Comparison of ENCODE assay signal across 8 cellular contexts in genomic region chrX:40468033-40468979, GRCh38.
DNase-seq lines count a peak whose midpoint lies in the region; FAIRE-seq and TF ChIP-seq lines count a peak whose summit lies in the region.

No MANE protein-coding gene starts in this region.

- peak; percentile 88 for FAIRE-seq in astrocyte (lab: Jason Lieb, UNC)
- FAIRE-seq in small intestine (lab: Jason Lieb, UNC): peak; percentile 19

- H3K4me1 Mint-ChIP-seq in astrocyte (ENCODE audit: low read depth, unreplicated experiment): peaks cover 12% of the 10 kb centered on the region

- POLR2A ChIA-PET in PC-9 (lab: Charles Lee; ENCODE audit: unreplicated experiment): no interaction called here

- CTCF ChIA-PET in PC-9 (lab: Charles Lee): no interaction called here

- WGBS in hepatocyte (ENCODE audit: low lambda C conversion rate, missing lambda C conversion rate): 54% methylated on average over 7 of the region's 7 CpGs
- WGBS in small intestine, 3 donors: 12 to 33% (median 29%) methylated on average over 7 of the region's 7 CpGs

- no peaks in the 10 kb centered on the region for H3K36me3 Mint-ChIP-seq in astrocyte (ENCODE audit: low read depth, unreplicated experiment)

- peaks cover 4% of the 10 kb centered on the region for H3K9me3 Mint-ChIP-seq in astrocyte (ENCODE audit: unreplicated experiment)

- no peaks in the 10 kb centered on the region for H3K36me3 ChIP-seq in Karpas-422 (ENCODE audit: insufficient read depth, low read length)
- H3K36me3 ChIP-seq in PC-9 (ENCODE audit: low read depth): no peaks in the 10 kb centered on the region
- no peaks in the 10 kb centered on the region for H3K36me3 ChIP-seq in astrocyte (ENCODE audit: insufficient read depth, low read length)
- no peaks in the 10 kb centered on the region for H3K36me3 ChIP-seq in hepatocyte (replicated peaks; ENCODE audit: insufficient read depth, low read depth)
- H3K36me3 ChIP-seq in small intestine (ENCODE audit: control insufficient read depth in 2 of 2, insufficient read depth in 2 of 2, low read length in 2 of 2): no peaks in the 10 kb centered on the region

- H3K79me2 ChIP-seq in Karpas-422 (ENCODE audit: low read length) (no peaks in the 10 kb centered on the region), PC-9 (ENCODE audit: low read depth) (no peaks in the 10 kb centered on the region), astrocyte (ENCODE audit: insufficient read depth, low read length) (no peaks in the 10 kb centered on the region), hepatocyte (no peaks in the 10 kb centered on the region)

- no peak overlapping the region for H3K27ac Mint-ChIP-seq in astrocyte (ENCODE audit: unreplicated experiment)

- no peak overlapping the region for H3K4me3 Mint-ChIP-seq in astrocyte (ENCODE audit: unreplicated experiment)

- no TSS peak for BruUV-seq in PC-9 (replicated peaks; lab: Mats Ljungman, UMichigan)

- H3K27ac ChIP-seq in Karpas-422 (ENCODE audit: low read length): no peak overlapping the region
- no peak overlapping the region for H3K27ac ChIP-seq in PC-9
- no peak overlapping the region for H3K27ac ChIP-seq in astrocyte (ENCODE audit: low read depth, low read length)
- peak overlapping the region; percentile 24 for H3K27ac ChIP-seq in hepatocyte
- peak overlapping the region in 1 of 2 donors; percentile 79 for H3K27ac ChIP-seq in small intestine (ENCODE audit: low read depth in 1 of 2, low read length in 1 of 2)
- H3K27ac ChIP-seq in coronary artery: peak overlapping the region in 1 of 2 donors; percentile 10

- H3K9me3 ChIP-seq in Karpas-422 (ENCODE audit: low read length): no peaks in the 10 kb centered on the region
- no peaks in the 10 kb centered on the region for H3K9me3 ChIP-seq in PC-9 (ENCODE audit: insufficient read depth, low read depth)
- no peaks in the 10 kb centered on the region for H3K9me3 ChIP-seq in astrocyte (ENCODE audit: insufficient read depth, low read depth, low read length)
- no peaks in the 10 kb centered on the region for H3K9me3 ChIP-seq in hepatocyte (ENCODE audit: low read depth)
- no peaks in the 10 kb centered on the region for H3K9me3 ChIP-seq in small intestine (ENCODE audit: control insufficient read depth, low read depth)

- no peak overlapping the region for H3K4me3 ChIP-seq in Karpas-422 (ENCODE audit: low read length)
- no peak overlapping the region for H3K4me3 ChIP-seq in PC-9
- H3K4me3 ChIP-seq in astrocyte (ENCODE audit: insufficient read depth, low read depth, low read length): no peak overlapping the region
- no peak overlapping the region for H3K4me3 ChIP-seq in hepatocyte
- no peak overlapping the region for H3K4me3 ChIP-seq in small intestine (ENCODE audit: low read depth in 1 of 2, low read length in 2 of 2)
- no peak overlapping the region for H3K4me3 ChIP-seq in coronary artery

- H3K9ac ChIP-seq in Karpas-422 (ENCODE audit: low read length) (no peak overlapping the region), astrocyte (ENCODE audit: low read length) (no peak overlapping the region)

- DNase-seq in COLO668 (lab: John Stamatoyannopoulos, UW; ENCODE audit: unreplicated experiment) (peak; percentile 42), GM19238 (ENCODE audit: insufficient read length, low spot score) (peak; percentile 24), Karpas-422 (peak; percentile 48), PC-9 (peak; percentile 2 to 34), astrocyte (ENCODE audit: low read depth) (peak; percentile 36), hepatocyte (ENCODE audit: low spot score) (peak; percentile 56), small intestine (peak; percentile 65), coronary artery (ENCODE audit: low spot score) (no peak)

- H3K9me2 ChIP-seq in Karpas-422 (replicated peaks; ENCODE audit: insufficient read depth, low read length) (no peaks in the 10 kb centered on the region), PC-9 (ENCODE audit: insufficient read depth) (no peaks in the 10 kb centered on the region), hepatocyte (replicated peaks; ENCODE audit: insufficient read depth) (no peaks in the 10 kb centered on the region)

- H4K20me1 ChIP-seq in Karpas-422 (ENCODE audit: insufficient read depth, low read depth, low read length): no peaks in the 10 kb centered on the region
- no peaks in the 10 kb centered on the region for H4K20me1 ChIP-seq in PC-9 (ENCODE audit: insufficient read depth)
- no peaks in the 10 kb centered on the region for H4K20me1 ChIP-seq in astrocyte (ENCODE audit: insufficient read depth, low read length)
- H4K20me1 ChIP-seq in hepatocyte (ENCODE audit: insufficient read depth, poor library complexity, severe bottlenecking): no peaks in the 10 kb centered on the region

- intact Hi-C loops in PC-9 (cut with micrococcal nuclease; ENCODE audit: unreplicated experiment): no loop called here

- H3K27me3 Mint-ChIP-seq in astrocyte (ENCODE audit: low read depth, unreplicated experiment): peaks cover 6% of the 10 kb centered on the region

- H3K4me2 ChIP-seq in Karpas-422 (ENCODE audit: low read depth, low read length, poor library complexity, severe bottlenecking) (no peak overlapping the region), PC-9 (no peak overlapping the region), astrocyte (ENCODE audit: low read length) (no peak overlapping the region), hepatocyte (no peak overlapping the region)

- H3F3A ChIP-seq in PC-9 (ENCODE audit: insufficient read depth, low read depth): no peaks in the 10 kb centered on the region

- H2AFZ ChIP-seq in Karpas-422 (ENCODE audit: low read length) (no peak overlapping the region), PC-9 (no peak overlapping the region), astrocyte (ENCODE audit: low read depth, low read length) (peak overlapping the region; percentile 26), hepatocyte (no peak overlapping the region)

- H3K4me1 ChIP-seq in Karpas-422 (ENCODE audit: low read length): peaks cover 10% of the 10 kb centered on the region
- H3K4me1 ChIP-seq in PC-9 (replicated peaks; ENCODE audit: insufficient read depth): no peaks in the 10 kb centered on the region
- H3K4me1 ChIP-seq in astrocyte (ENCODE audit: insufficient read depth, low read length): no peaks in the 10 kb centered on the region
- peaks cover 11% of the 10 kb centered on the region for H3K4me1 ChIP-seq in hepatocyte (ENCODE audit: insufficient read depth)
- H3K4me1 ChIP-seq in small intestine (ENCODE audit: control insufficient read depth in 2 of 2, insufficient read depth in 1 of 2, low read depth in 1 of 2, low read length in 1 of 2): no peaks in the 10 kb centered on the region

- TF ChIP-seq CTCF in PC-9 (conservative IDR thresholded peaks at IDR 0.05) (no peak), astrocyte (IDR thresholded peaks at IDR 0.05; ENCODE audit: insufficient read depth, low read depth, low read length) (no peak), hepatocyte (IDR thresholded peaks at IDR 0.05; ENCODE audit: poor library complexity) (peak; percentile 40), coronary artery (IDR thresholded peaks at IDR 0.05) (no peak)

- H3K27me3 ChIP-seq in Karpas-422 (ENCODE audit: low read length) (no peaks in the 10 kb centered on the region), PC-9 (ENCODE audit: insufficient read depth, low read depth) (no peaks in the 10 kb centered on the region), astrocyte (ENCODE audit: insufficient read depth, low read length) (peaks cover 3% of the 10 kb centered on the region), hepatocyte (no peaks in the 10 kb centered on the region), small intestine (ENCODE audit: control insufficient read depth in 2 of 2, insufficient read depth in 2 of 2, low read length in 2 of 2) (no peaks in the 10 kb centered on the region)
